Comparison of ENCODE assay signal across 8 cellular contexts in the genomic region with DNA sequence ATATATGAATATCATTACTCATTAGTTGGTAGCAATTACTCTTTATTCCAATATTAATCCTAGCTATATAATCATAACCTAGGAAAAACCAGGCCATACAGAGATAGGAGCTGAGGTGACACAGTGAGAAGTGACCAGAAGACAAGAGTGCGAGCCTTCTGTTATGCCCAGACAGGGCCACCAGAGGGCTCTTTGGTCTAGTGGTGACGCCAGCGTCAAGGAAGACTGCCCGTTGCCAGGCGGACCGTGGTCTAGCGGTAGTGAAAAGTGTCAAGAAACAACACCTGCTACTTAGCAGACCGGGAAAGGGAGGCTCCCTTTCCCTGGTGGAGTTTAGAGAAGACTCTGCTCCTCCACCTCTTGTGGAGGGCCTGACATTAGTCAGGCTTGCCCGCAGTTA. TPM values are rescaled to one million over a fixed set of nuclear protein-coding genes. Genes with fewer than 3 reads are reported as not detected.
A peak's percentile ranks its signal among the peaks of the same experiment; 100 is the strongest.
DNase-seq lines count a peak whose midpoint lies in the region; ATAC-seq and TF ChIP-seq lines count a peak whose summit lies in the region.
"Not testable (repeated sequence)": the region's sequence is repeated elsewhere in the genome, so short reads cannot be mapped to it uniquely, and the experiment has no call there.

No MANE protein-coding gene starts in this region.

- intact Hi-C loops in mucosa of descending colon (cut with DNase I, micrococcal nuclease); testis (cut with DNase I; ENCODE audit: low total_unique reads): not testable (repeated sequence)

- H3K9me3 ChIP-seq in cardiac muscle cell (ENCODE audit: low read depth); mucosa of descending colon; testis: not testable (repeated sequence)

- not testable (repeated sequence) for H3K27ac ChIP-seq in brain microvascular endothelial cell, cardiac muscle cell, testis

- in situ Hi-C loops in Caki2 (cut with HindIII; ENCODE audit: low pct_unique_long_range_greater_than_20kb, low sequenced_read_pairs); brain microvascular endothelial cell (cut with HindIII; ENCODE audit: low pct_ligation_motif_present, low sequenced_read_pairs): not testable (repeated sequence)

- not testable (repeated sequence) for H3K4me3 Mint-ChIP-seq in HFFc6

- H3K9me3 Mint-ChIP-seq in HFFc6: not testable (repeated sequence)

- H3K27ac Mint-ChIP-seq in HFFc6: not testable (repeated sequence)

- not testable (repeated sequence) for H3K27me3 ChIP-seq in brain microvascular endothelial cell (replicated peaks); cardiac muscle cell; testis

- not testable (repeated sequence) for H3K36me3 Mint-ChIP-seq in HFFc6 (ENCODE audit: low read depth)

- TF ChIP-seq POLR2A in testis (IDR thresholded peaks at IDR 0.05): not testable (repeated sequence)

- not testable (repeated sequence) for H3K4me1 Mint-ChIP-seq in HFFc6 (ENCODE audit: low read depth)

- TF ChIP-seq CTCF in HFFc6 (IDR thresholded peaks at IDR 0.05) (peak; percentile 64), WI38 (IDR thresholded peaks at IDR 0.05; ENCODE audit: low read depth, low read length) (peak; percentile 54), brain microvascular endothelial cell (IDR thresholded peaks at IDR 0.05; ENCODE audit: low read depth, low read length, missing control alignments) (peak; percentile 57), cardiac muscle cell (IDR thresholded peaks at IDR 0.05; ENCODE audit: low read depth, low read length) (peak; percentile 52), testis (IDR thresholded peaks at IDR 0.05) (peak in 2 of 3 experiments; percentile 15 to 28)
- TF ChIP-seq CTCF in mucosa of descending colon (IDR thresholded peaks at IDR 0.05): not testable (repeated sequence)

- H3K4me1 ChIP-seq in cardiac muscle cell (ENCODE audit: low read depth); mucosa of descending colon (ENCODE audit: low read depth); testis: not testable (repeated sequence)

- DNase-seq in Caki2 (ENCODE audit: low read depth) (peak; percentile 32), NCI-H748 (lab: John Stamatoyannopoulos, UW; ENCODE audit: unreplicated experiment) (peak; percentile 32), brain microvascular endothelial cell (peak; percentile 42), cardiac muscle cell (ENCODE audit: low read depth in 1 of 2, low spot score in 1 of 2) (peak in 1 of 2 donors; percentile 49), mucosa of descending colon (peak in 2 of 3 donors; percentile 49 to 58), testis (peak; percentile 79)
- DNase-seq in HFFc6: not testable (repeated sequence)

- not testable (repeated sequence) for ATAC-seq in mucosa of descending colon

- not testable (repeated sequence) for H3K27me3 Mint-ChIP-seq in HFFc6 (ENCODE audit: insufficient read depth)

- 60 to 62% methylated on average over 7 to 9 of the region's 9 CpGs for WGBS in testis, 2 donors

- H3K36me3 ChIP-seq in brain microvascular endothelial cell (replicated peaks); cardiac muscle cell; mucosa of descending colon (ENCODE audit: low read depth); testis (ENCODE audit: low read depth, missing control alignments): not testable (repeated sequence)

- H3K4me3 ChIP-seq in WI38 (ENCODE audit: low read depth, low read length); brain microvascular endothelial cell (ENCODE audit: low read depth, low read length); cardiac muscle cell; mucosa of descending colon; testis: not testable (repeated sequence)

RNA-seq across cellular contexts. Expression of gene ERCC4, which starts 15.1 kb away (rescaled TPM):
- total RNA-seq in Caki2 (2014; rRNA removed; shearing (Covaris generic); ENCODE audit: low replicate concordance): 3.7 and 4.9 TPM in 2 replicates
- total RNA-seq in HFFc6 (2021; fragmentation: NEBNext Ultra II Directional; extraction: Animal tissue kit (Norgen Biotek cat#: 25700)): 10 to 100 TPM; 14.6 to 18.8 (median 15.8) TPM
- total RNA-seq in cardiac muscle cell: 8.1 and 13.1 TPM in 2 replicates
- 15.6 and 27.4 TPM in 2 replicates for polyA plus RNA-seq in cardiac muscle cell
- total RNA-seq in mucosa of descending colon: 1 to 10 TPM; 5.9 to 8.7 (median 7.1) TPM
- total RNA-seq in testis: 10 to 100 TPM; 17.7 to 29.3 TPM
- 19.6 TPM for polyA plus RNA-seq in testis (ENCODE audit: insufficient read depth, low read depth, low replicate concordance)
